ENCODE assay signal across 8 cellular contexts in the genomic region with DNA sequence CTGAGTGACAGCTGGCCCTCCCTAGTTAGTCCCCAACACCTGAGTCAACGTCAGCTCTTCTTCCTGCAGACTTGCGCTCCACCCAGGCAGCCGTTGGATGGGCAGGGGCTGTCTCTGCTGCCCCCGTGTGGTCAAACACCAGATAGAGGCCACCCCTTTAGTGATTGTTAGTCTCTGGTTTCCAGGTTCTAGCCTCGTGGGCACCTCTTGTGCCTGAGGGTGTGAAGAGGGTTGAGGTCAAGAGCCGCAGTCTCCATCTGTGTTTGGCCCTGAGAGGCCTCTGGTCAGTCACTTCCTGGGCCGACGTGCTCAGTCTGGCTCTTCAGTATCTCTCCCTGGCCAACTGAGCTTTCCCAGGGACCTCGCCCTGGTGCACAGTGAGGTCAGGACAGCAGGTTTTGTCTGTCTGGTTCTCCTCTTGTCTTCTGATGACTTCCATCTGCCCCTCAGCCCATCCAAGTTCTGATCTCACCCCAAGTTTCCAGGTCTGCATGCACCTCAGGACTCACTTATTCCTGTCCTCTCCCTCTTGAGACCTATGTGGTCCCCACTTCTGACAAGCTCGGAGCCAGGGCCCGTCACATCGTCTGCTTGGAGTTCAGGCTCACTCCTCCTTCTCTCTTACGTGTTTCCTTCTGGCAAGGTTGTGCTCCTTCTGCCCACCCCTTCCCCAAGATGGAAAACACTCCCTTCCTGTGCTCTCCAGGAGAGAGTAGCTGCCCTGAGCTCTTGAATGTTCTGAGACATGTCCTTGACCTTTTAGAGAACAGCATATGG.
DNase-seq lines count a peak whose midpoint lies in the region; ATAC-seq and TF ChIP-seq lines count a peak whose summit lies in the region.

No MANE protein-coding gene starts in this region.

- H3K9me3 ChIP-seq in Loucy (ENCODE audit: insufficient read depth, low read depth, low read length) = no peaks in the 10 kb centered on the region

- no peaks in the 10 kb centered on the region for H3K9me2 ChIP-seq in Loucy (replicated peaks; ENCODE audit: low read depth, low read length)

- H3K9ac ChIP-seq in Loucy (ENCODE audit: low read depth, low read length, poor library complexity, severe bottlenecking) = no peak overlapping the region

- H3K4me2 ChIP-seq in Loucy (ENCODE audit: low read depth, low read length, poor library complexity, severe bottlenecking) = no peak overlapping the region

- no peaks in the 10 kb centered on the region for H3K27me3 ChIP-seq in Loucy (ENCODE audit: insufficient read depth, low read length, poor library complexity, severe bottlenecking)

- no peaks in the 10 kb centered on the region for H3F3A ChIP-seq in Loucy (ENCODE audit: low read depth)

- ATAC-seq in GM21529 (IDR thresholded peaks at IDR 0.05; ENCODE audit: unreplicated experiment) = no peak

- H3K79me2 ChIP-seq in Loucy (ENCODE audit: insufficient read depth, low read length) = no peaks in the 10 kb centered on the region

- H3K4me3 ChIP-seq in GM12864 (ENCODE audit: low read depth, low read length) (no peak overlapping the region), Loucy (ENCODE audit: low read length, poor library complexity, severe bottlenecking) (no peak overlapping the region)

- no peak overlapping the region for H2AFZ ChIP-seq in Loucy (ENCODE audit: low read length)

- TF ChIP-seq CTCF in GM12864 (IDR thresholded peaks at IDR 0.05; ENCODE audit: low read depth, low read length, missing control alignments) = peak; percentile 88
- peak; percentile 90 for TF ChIP-seq CTCF in Loucy (conservative IDR thresholded peaks at IDR 0.05; ENCODE audit: low read length)

- no peaks in the 10 kb centered on the region for H4K20me1 ChIP-seq in Loucy (ENCODE audit: insufficient read depth, low read length, poor library complexity, severe bottlenecking)

- H3K4me1 ChIP-seq in Loucy (ENCODE audit: insufficient read depth, low read length, poor library complexity, severe bottlenecking) = no peaks in the 10 kb centered on the region

- DNase-seq in GM12864 (ENCODE audit: low read depth) (peak; percentile 15), T-helper 9 cell (peak; percentile 45), astrocyte of the hippocampus (ENCODE audit: low read depth, low spot score) (peak; percentile 73), iris pigment epithelial cell (ENCODE audit: low read depth) (peak; percentile 45), pons (ENCODE audit: low spot score) (no peak)
- peak; percentile 49 to 63 for DNase-seq in stimulated activated CD4-positive, alpha-beta T cell treated with anti-CD3 and anti-CD28 coated beads, Interleukin-4, amount 100 ng/mL, for 4 hours

- H3K36me3 ChIP-seq in Loucy (ENCODE audit: insufficient read depth, low read length) = no peaks in the 10 kb centered on the region
